In the genomic region with DNA sequence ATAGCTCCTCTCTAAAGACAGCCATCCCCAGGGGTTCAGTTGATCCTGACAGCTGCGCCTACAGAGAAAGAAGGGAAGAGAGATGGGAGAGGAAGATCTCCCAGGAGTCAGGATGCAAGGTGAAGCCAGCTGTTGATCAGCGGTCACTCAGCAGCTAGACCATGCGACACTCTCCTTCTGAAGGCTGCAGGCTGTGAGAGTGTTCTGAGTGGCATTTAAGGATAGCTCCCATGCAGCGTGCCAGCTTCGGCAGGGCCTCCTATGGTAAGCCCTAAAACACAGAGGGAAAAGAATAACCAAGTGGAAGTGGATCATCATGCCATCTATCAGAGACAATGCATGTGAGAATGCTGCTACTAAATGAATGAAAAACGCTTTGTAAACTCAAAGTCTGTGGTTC, we compare ENCODE assay signal across 20 cellular contexts.
"Had no signal": no experiment of that assay in that cellular context is flagged by ENCODE, and none has a peak within 500 bp of the region (broad histone marks: within the 10 kb centered on the region; RNA-seq: fewer than 3 reads in every experiment).

No MANE protein-coding gene starts in this region.

- ATAC-seq: effector memory CD8-positive, alpha-beta T cell; stimulated activated effector memory CD8-positive, alpha-beta T cell treated with anti-CD3 and anti-CD28 coated beads, Interleukin-12 subunit alpha, Interleukin-12 subunit beta, amount 100 ng/mL, for 72 hours; T-cell had no signal

- H3K27me3 ChIP-seq: ovary, uterus had no signal

- DNase-seq: activated CD4-positive, alpha-beta T cell treated with anti-CD3 and anti-CD28 coated beads for 4 hours; activated CD4-positive, alpha-beta T cell treated with anti-CD3 and anti-CD28 coated beads, Interleukin-2, amount 50 U/mL, for 4 hours; activated CD4-positive, CD25-positive, alpha-beta regulatory T cell; activated effector memory CD4-positive, alpha-beta T cell treated with Interleukin-2 at 50 U/mL for 16 hours; activated naive CD4-positive, alpha-beta T cell treated with Interleukin-2 at 50 U/mL for 16 hours; activated T-cell treated with anti-CD3 and anti-CD28 coated beads for 4 hours; anterior cingulate cortex; cerebellar nuclear complex; effector memory CD8-positive, alpha-beta T cell; foreskin fibroblast; mammary epithelial cell; naive B cell; ovary; stimulated activated CD4-positive, alpha-beta T cell treated with anti-CD3 and anti-CD28 coated beads, Interleukin-12 subunit alpha, Interleukin-12 subunit beta, amount 100 ng/mL, for 4 hours; stimulated activated CD4-positive, alpha-beta T cell treated with anti-CD3 and anti-CD28 coated beads, Interleukin-4, amount 100 ng/mL, for 24 hours; substantia nigra; T-cell; uterus had no signal

- H3K4me3 ChIP-seq: coronary artery, ovary, uterus had no signal

- H3K9me3 ChIP-seq: ovary, uterus had no signal

- H3K27ac ChIP-seq: coronary artery, ovary, uterus had no signal

- H3K36me3 ChIP-seq: ovary, uterus had no signal
